Comparison of ENCODE assay signal across 22 cellular contexts in the genomic region with DNA sequence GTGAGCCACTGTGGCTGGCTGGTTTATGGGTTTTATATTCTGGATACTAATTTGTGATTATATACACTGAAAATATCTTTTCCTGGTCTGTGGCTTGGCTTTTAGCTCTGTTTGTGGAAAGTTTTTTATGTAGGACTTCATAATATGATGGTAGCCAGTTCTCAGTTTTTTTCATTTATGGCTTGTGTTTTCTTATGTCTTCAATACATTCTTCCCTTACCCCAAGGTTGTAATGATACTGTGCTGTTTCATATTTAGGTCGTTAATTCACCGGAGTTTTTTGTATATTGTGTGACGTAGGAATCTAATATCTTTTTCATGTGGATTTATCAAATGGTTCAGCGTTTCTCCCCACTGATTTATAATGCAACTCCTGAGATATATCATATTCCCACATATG. TPM values are rescaled to one million over a fixed set of nuclear protein-coding genes. Genes with fewer than 3 reads are reported as not detected.
DNase-seq lines count a peak whose midpoint lies in the region; ATAC-seq and TF ChIP-seq lines count a peak whose summit lies in the region.
"Had no signal": no experiment of that assay in that cellular context is flagged by ENCODE, and none has a peak within 500 bp of the region (broad histone marks: within the 10 kb centered on the region; RNA-seq: fewer than 3 reads in every experiment).

No MANE protein-coding gene starts in this region.

- CTCF ChIA-PET in Panc1 (lab: Charles Lee): no interaction called here

- ATAC-seq in activated T-cell treated with anti-CD3 and anti-CD28 coated beads, Interleukin-2, amount 50 U/mL, for 72 hours (replicated peaks in 1 of 2): peak; percentile 29 to 35
- ATAC-seq in Panc1: no peak
- ATAC-seq in central memory CD8-positive, alpha-beta T cell (replicated peaks; ENCODE audit: extremely low read depth, poor library complexity, severe bottlenecking): no peak
- ATAC-seq in stimulated activated effector memory CD8-positive, alpha-beta T cell treated with anti-CD3 and anti-CD28 coated beads, Interleukin-12 subunit alpha, Interleukin-12 subunit beta, amount 100 ng/mL, for 72 hours: peak; percentile 34
- ATAC-seq in GM18502 (IDR thresholded peaks at IDR 0.05; ENCODE audit: poor library complexity, unreplicated experiment): no peak
- ATAC-seq: left cardiac atrium; stimulated activated naive B cell treated with anti-CD40 and anti-IgM and Interleukin-4, amounts not matched to agents 10 μg/mL and 1 μg/mL and 100 μg/mL, for 72 hours had no signal

- TF ChIP-seq CTCF in Panc1 (IDR thresholded peaks at IDR 0.05) (no peak), ascending aorta (IDR thresholded peaks at IDR 0.05) (no peak)

- H3K27me3 ChIP-seq in Panc1 (ENCODE audit: control insufficient read depth, insufficient read depth, low read length) (no peaks in the 10 kb centered on the region), ascending aorta (no peaks in the 10 kb centered on the region)
- H3K27me3 ChIP-seq: brain microvascular endothelial cell, right atrium auricular region had no signal

- H3K36me3 Mint-ChIP-seq in activated T-cell treated with anti-CD3 and anti-CD28 coated beads, Interleukin-2, amount 50 U/mL, for 72 hours (ENCODE audit: insufficient read depth in 2 of 2): peaks cover 8 to 24% of the 10 kb centered on the region in 2 donors
- H3K36me3 Mint-ChIP-seq in central memory CD8-positive, alpha-beta T cell (ENCODE audit: insufficient read depth): peaks cover 17% of the 10 kb centered on the region
- H3K36me3 Mint-ChIP-seq in stimulated activated effector memory CD8-positive, alpha-beta T cell treated with anti-CD3 and anti-CD28 coated beads, Interleukin-12 subunit alpha, Interleukin-12 subunit beta, amount 100 ng/mL, for 72 hours: peaks cover 95% of the 10 kb centered on the region

- H3K27ac ChIP-seq in Panc1 (ENCODE audit: low read length) (peak overlapping the region; percentile 77), ascending aorta (no peak overlapping the region)
- H3K27ac ChIP-seq: brain microvascular endothelial cell, HL-60, right atrium auricular region had no signal

- H3K9me3 ChIP-seq in Panc1 (ENCODE audit: control insufficient read depth, insufficient read depth, low read depth, low read length) (no peaks in the 10 kb centered on the region), ascending aorta (no peaks in the 10 kb centered on the region)
- H3K9me3 ChIP-seq: Caco-2, right atrium auricular region had no signal

- no peak for DNase-seq in activated T-cell treated with anti-CD3 and anti-CD28 coated beads, Interleukin-2, amount 50 U/mL, for 72 hours
- no peak for DNase-seq in activated T-cell treated with anti-CD3 and anti-CD28 coated beads, Interleukin-2, amount 50 U/mL, for 48 hours
- DNase-seq in Panc1 (ENCODE audit: low read depth, low spot score) (no peak), ascending aorta (ENCODE audit: low spot score in 2 of 2) (no peak), ACHN (no peak)
- no peak for DNase-seq in central memory CD8-positive, alpha-beta T cell (ENCODE audit: low spot score in 2 of 2)
- DNase-seq in stimulated activated effector memory CD8-positive, alpha-beta T cell treated with anti-CD3 and anti-CD28 coated beads, Interleukin-12 subunit alpha, Interleukin-12 subunit beta, amount 100 ng/mL, for 72 hours (ENCODE audit: low spot score in 2 of 2): no peak
- DNase-seq: brain microvascular endothelial cell; Caco-2; dermis blood vessel endothelial cell; EL; erythroblast; HCEC 1CT; left cardiac atrium; NCI-H2029 treated with DMSO at 0.1 percent for 48 hours; NCI-H446 treated with DMSO at 0.1 percent for 48 hours; nucleus accumbens; RPMI8226; stimulated activated naive B cell treated with anti-CD40 and anti-IgM and Interleukin-4, amounts not matched to agents 10 μg/mL and 1 μg/mL and 100 μg/mL, for 72 hours had no signal

- POLR2A ChIA-PET in Panc1 (lab: Charles Lee): interaction anchor here (0.6 kb wide), 1 partner anchor 13 kb away, joined by 3 read pairs; no protein-coding TSS in a partner anchor

- peak overlapping the region; percentile 5 to 86 for H3K4me3 Mint-ChIP-seq in activated T-cell treated with anti-CD3 and anti-CD28 coated beads, Interleukin-2, amount 50 U/mL, for 72 hours
- peak overlapping the region; percentile 70 for H3K4me3 Mint-ChIP-seq in central memory CD8-positive, alpha-beta T cell
- peak overlapping the region; percentile 42 for H3K4me3 Mint-ChIP-seq in stimulated activated effector memory CD8-positive, alpha-beta T cell treated with anti-CD3 and anti-CD28 coated beads, Interleukin-12 subunit alpha, Interleukin-12 subunit beta, amount 100 ng/mL, for 72 hours
- H3K4me3 Mint-ChIP-seq: stimulated activated naive B cell treated with anti-CD40 and anti-IgM and Interleukin-4, amounts not matched to agents 10 μg/mL and 1 μg/mL and 100 μg/mL, for 72 hours had no signal

- H3K4me1 Mint-ChIP-seq in activated T-cell treated with anti-CD3 and anti-CD28 coated beads, Interleukin-2, amount 50 U/mL, for 72 hours (ENCODE audit: low read depth): peaks cover 78% of the 10 kb centered on the region
- peaks cover 45% of the 10 kb centered on the region for H3K4me1 Mint-ChIP-seq in central memory CD8-positive, alpha-beta T cell
- H3K4me1 Mint-ChIP-seq in stimulated activated effector memory CD8-positive, alpha-beta T cell treated with anti-CD3 and anti-CD28 coated beads, Interleukin-12 subunit alpha, Interleukin-12 subunit beta, amount 100 ng/mL, for 72 hours: peaks cover 46% of the 10 kb centered on the region

- H3K27me3 Mint-ChIP-seq in activated T-cell treated with anti-CD3 and anti-CD28 coated beads, Interleukin-2, amount 50 U/mL, for 72 hours (ENCODE audit: low read depth): no peaks in the 10 kb centered on the region
- no peaks in the 10 kb centered on the region for H3K27me3 Mint-ChIP-seq in central memory CD8-positive, alpha-beta T cell
- H3K27me3 Mint-ChIP-seq: stimulated activated naive B cell treated with anti-CD40 and anti-IgM and Interleukin-4, amounts not matched to agents 10 μg/mL and 1 μg/mL and 100 μg/mL, for 72 hours had no signal

- H3K4me3 ChIP-seq in Panc1 (ENCODE audit: low read depth in 2 of 2, low read length in 2 of 2): no peak overlapping the region
- H3K4me3 ChIP-seq in ascending aorta: no peak overlapping the region
- H3K4me3 ChIP-seq: right atrium auricular region had no signal

- H3K27ac Mint-ChIP-seq in activated T-cell treated with anti-CD3 and anti-CD28 coated beads, Interleukin-2, amount 50 U/mL, for 72 hours: peak overlapping the region; percentile 72
- peak overlapping the region; percentile 41 for H3K27ac Mint-ChIP-seq in central memory CD8-positive, alpha-beta T cell (ENCODE audit: low read depth)
- H3K27ac Mint-ChIP-seq in stimulated activated effector memory CD8-positive, alpha-beta T cell treated with anti-CD3 and anti-CD28 coated beads, Interleukin-12 subunit alpha, Interleukin-12 subunit beta, amount 100 ng/mL, for 72 hours: no peak overlapping the region
- H3K27ac Mint-ChIP-seq: stimulated activated naive B cell treated with anti-CD40 and anti-IgM and Interleukin-4, amounts not matched to agents 10 μg/mL and 1 μg/mL and 100 μg/mL, for 72 hours had no signal

- H3K36me3 ChIP-seq in Panc1 (ENCODE audit: control insufficient read depth, insufficient read depth, low read length) (no peaks in the 10 kb centered on the region; the same call in 1 of the 2 replicates), ascending aorta (peaks cover 0 to 4% of the 10 kb centered on the region in 2 donors)

- in situ Hi-C loops in Panc1 (cut with HindIII; ENCODE audit: low pct_unique_long_range_greater_than_20kb, low sequenced_read_pairs) (no loop called here), ACHN (cut with HindIII; ENCODE audit: low pct_ligation_motif_present, low pct_unique_long_range_greater_than_20kb, low sequenced_read_pairs) (no loop called here)

- H3K9me3 Mint-ChIP-seq in activated T-cell treated with anti-CD3 and anti-CD28 coated beads, Interleukin-2, amount 50 U/mL, for 72 hours: no peaks in the 10 kb centered on the region
- no peaks in the 10 kb centered on the region for H3K9me3 Mint-ChIP-seq in central memory CD8-positive, alpha-beta T cell
- H3K9me3 Mint-ChIP-seq in stimulated activated effector memory CD8-positive, alpha-beta T cell treated with anti-CD3 and anti-CD28 coated beads, Interleukin-12 subunit alpha, Interleukin-12 subunit beta, amount 100 ng/mL, for 72 hours: no peaks in the 10 kb centered on the region
- H3K9me3 Mint-ChIP-seq: stimulated activated naive B cell treated with anti-CD40 and anti-IgM and Interleukin-4, amounts not matched to agents 10 μg/mL and 1 μg/mL and 100 μg/mL, for 72 hours had no signal

- H3K4me1 ChIP-seq in Panc1 (ENCODE audit: control insufficient read depth, insufficient read depth, low read length): no peaks in the 10 kb centered on the region; the same call in 1 of the 2 replicates
- peaks cover 2 to 35% of the 10 kb centered on the region in 2 donors for H3K4me1 ChIP-seq in ascending aorta

- intact Hi-C loops in Panc1 (cut with micrococcal nuclease; ENCODE audit: unreplicated experiment): no loop called here
- intact Hi-C loops in ascending aorta (cut with DNase I): no loop called here

- no TSS peak for BruUV-seq in Panc1 (replicated peaks; lab: Mats Ljungman, UMichigan)

RNA-seq across cellular contexts. Expression of a gene that starts 6.6 kb away (rescaled TPM):
- total RNA-seq in activated T-cell treated with anti-CD3 and anti-CD28 coated beads, Interleukin-2, amount 50 U/mL, for 72 hours: 10 to 100 TPM; 47.2 to 78.6 TPM
- 38.7 TPM for total RNA-seq in Panc1 (2021; ENCODE audit: unreplicated experiment)
- 8.8 TPM for polyA plus RNA-seq in Panc1 (2012; ENCODE audit: insufficient read length)
- 23.4 TPM for total RNA-seq in ascending aorta

Comparison
In these comparisons a context has a peak if more than half of its experiments do, and no peak if none do; other contexts are left out.
1. ATAC-seq: peak in activated T-cell treated with anti-CD3 and anti-CD28 coated beads, Interleukin-2, amount 50 U/mL, for 72 hours (2 of 2) and stimulated activated effector memory CD8-positive, alpha-beta T cell treated with anti-CD3 and anti-CD28 coated beads, Interleukin-12 subunit alpha, Interleukin-12 subunit beta, amount 100 ng/mL, for 72 hours (single experiment); none in Panc1 (single experiment), central memory CD8-positive, alpha-beta T cell (single experiment) and GM18502 (single experiment).
2. Peak in every context shown above with its lines, with median percentiles within 50 percentile points of each other: H3K4me3 Mint-ChIP-seq.